Comparison of ENCODE assay signal across 10 cellular contexts in genomic region chr5:151002250-151002649, GRCh38. TPM values are rescaled to one million over a fixed set of nuclear protein-coding genes. Genes with fewer than 3 reads are reported as not detected.
DNase-seq lines count a peak whose midpoint lies in the region; ATAC-seq and TF ChIP-seq lines count a peak whose summit lies in the region.
"Had no signal": no experiment of that assay in that cellular context is flagged by ENCODE, and none has a peak within 500 bp of the region (broad histone marks: within the 10 kb centered on the region; RNA-seq: fewer than 3 reads in every experiment).

No MANE protein-coding gene starts in this region.

- no peak overlapping the region for H3K4me3 Mint-ChIP-seq in CD4-positive, alpha-beta memory T cell
- H3K4me3 Mint-ChIP-seq: natural killer cell had no signal

- H3K9ac ChIP-seq in PC-3 (ENCODE audit: low read length), result no peak overlapping the region

- H3K9me3 Mint-ChIP-seq in CD4-positive, alpha-beta memory T cell, result no peaks in the 10 kb centered on the region
- H3K9me3 Mint-ChIP-seq: natural killer cell had no signal

- H3F3A ChIP-seq in PC-3 (ENCODE audit: low read length, unreplicated experiment), result no peaks in the 10 kb centered on the region

- H3K9me3 ChIP-seq in PC-3 (ENCODE audit: low read length), result no peaks in the 10 kb centered on the region
- no peaks in the 10 kb centered on the region for H3K9me3 ChIP-seq in CD4-positive, alpha-beta memory T cell (ENCODE audit: control insufficient read depth in 1 of 2, low read length in 2 of 2)

- H3K4me3 ChIP-seq in PC-3 (ENCODE audit: low read length), result no peak overlapping the region
- H3K4me3 ChIP-seq in retinal pigment epithelial cell (ENCODE audit: low read length), result no peak overlapping the region
- H3K4me3 ChIP-seq in CD4-positive, alpha-beta memory T cell (ENCODE audit: low read length in 2 of 2), result no peak overlapping the region

- no peaks in the 10 kb centered on the region for H3K27me3 ChIP-seq in PC-3 (ENCODE audit: low read length)
- H3K27me3 ChIP-seq in CD4-positive, alpha-beta memory T cell (ENCODE audit: insufficient read depth, low read length), result no peaks in the 10 kb centered on the region

- no peak for DNase-seq in GM13977 (ENCODE audit: low spot score)
- DNase-seq in PC-3, result peak; percentile 70
- DNase-seq in fibroblast of gingiva (ENCODE audit: low read depth), result peak; percentile 38
- DNase-seq in retinal pigment epithelial cell (ENCODE audit: low read depth), result no peak
- DNase-seq in CD4-positive, alpha-beta memory T cell, result no peak
- DNase-seq in germinal center (ENCODE audit: low spot score), result no peak
- DNase-seq: activated T-cell treated with anti-CD3 and anti-CD28 coated beads for 4 hours, natural killer cell had no signal

- no peaks in the 10 kb centered on the region for H3K4me1 ChIP-seq in PC-3 (ENCODE audit: insufficient read depth, low read length)
- H3K4me1 ChIP-seq in CD4-positive, alpha-beta memory T cell (ENCODE audit: insufficient read depth, low read length), result no peaks in the 10 kb centered on the region

- in situ Hi-C loops in GM13977 (cut with MboI; ENCODE audit: low pct_unique_long_range_greater_than_20kb, low sequenced_read_pairs, unreplicated experiment), result no loop called here

- ATAC-seq in PC-3 (peak; percentile 62), GM18519 (IDR thresholded peaks at IDR 0.05; ENCODE audit: low FRiP score, unreplicated experiment) (no peak), HG03432 (IDR thresholded peaks at IDR 0.05; ENCODE audit: unreplicated experiment) (no peak)
- ATAC-seq: natural killer cell had no signal

- POLR2A ChIA-PET in PC-3 (lab: Charles Lee; ENCODE audit: unreplicated experiment), result interaction anchor here (0.6 kb wide), 1 partner anchor 155 kb away, joined by 15 read pairs; the partner anchor contains the start of gene ANXA6
- POLR2A ChIA-PET in CD4-positive, alpha-beta memory T cell (lab: Charles Lee; ENCODE audit: partially characterized antibody), result no interaction called here

- no peak overlapping the region for H3K27ac ChIP-seq in PC-3 (ENCODE audit: low read length)
- no peak overlapping the region for H3K27ac ChIP-seq in CD4-positive, alpha-beta memory T cell (ENCODE audit: low read depth, low read length)

- no peaks in the 10 kb centered on the region for H3K36me3 Mint-ChIP-seq in CD4-positive, alpha-beta memory T cell
- H3K36me3 Mint-ChIP-seq: natural killer cell had no signal

- BruUV-seq in PC-3 (replicated peaks; lab: Mats Ljungman, UMichigan), result no TSS peak

- H3K79me2 ChIP-seq in PC-3 (ENCODE audit: low read length), result no peaks in the 10 kb centered on the region

- no peak overlapping the region for H3K27ac Mint-ChIP-seq in CD4-positive, alpha-beta memory T cell
- H3K27ac Mint-ChIP-seq: natural killer cell had no signal

- CTCF ChIA-PET in PC-3 (lab: Charles Lee), result interaction anchor here (0.6 to 1.3 kb wide), 20 partner anchors 8 to 1867 kb away, joined by 3 to 27 read pairs (median 4); no protein-coding TSS in a partner anchor
- CTCF ChIA-PET in CD4-positive, alpha-beta memory T cell (lab: Charles Lee; ENCODE audit: partially characterized antibody), result interaction anchor here (0.9 to 2.4 kb wide), 3 partner anchors 29 to 124 kb away, joined by 3 to 17 read pairs (median 3); no protein-coding TSS in a partner anchor

- H3K36me3 ChIP-seq in PC-3 (ENCODE audit: low read depth, low read length), result no peaks in the 10 kb centered on the region
- no peaks in the 10 kb centered on the region for H3K36me3 ChIP-seq in CD4-positive, alpha-beta memory T cell (ENCODE audit: insufficient read depth, low read length)

- H3K4me2 ChIP-seq in PC-3 (ENCODE audit: low read length), result no peak overlapping the region

- TF ChIP-seq CTCF in GM13977 (IDR thresholded peaks at IDR 0.05; ENCODE audit: extremely low read depth, insufficient read depth, missing control alignments), result peak; percentile 20
- TF ChIP-seq CTCF in PC-3 (conservative IDR thresholded peaks at IDR 0.05; ENCODE audit: low read depth, low read length), result peak; percentile 71
- TF ChIP-seq CTCF in retinal pigment epithelial cell (conservative IDR thresholded peaks at IDR 0.05; ENCODE audit: low read depth, low read length), result peak; percentile 58

- intact Hi-C loops in PC-3 (cut with micrococcal nuclease), result loop anchor here (1.0 to 2.0 kb wide), 5 partner anchors 21 to 201 kb away; no protein-coding TSS in a partner anchor
- intact Hi-C loops in CD4-positive, alpha-beta memory T cell (cut with micrococcal nuclease), result loop anchor here (1.0 kb wide), 1 partner anchor 113 kb away; no protein-coding TSS in a partner anchor

- no peak overlapping the region for H2AFZ ChIP-seq in PC-3 (ENCODE audit: low read length)

- H4K20me1 ChIP-seq in PC-3 (ENCODE audit: low read length), result no peaks in the 10 kb centered on the region

- H3K27me3 Mint-ChIP-seq in CD4-positive, alpha-beta memory T cell, result peaks cover 0 to 4% of the 10 kb centered on the region in 2 donors

- no peaks in the 10 kb centered on the region for H3K9me2 ChIP-seq in PC-3 (replicated peaks; ENCODE audit: low read length)

- no peaks in the 10 kb centered on the region for H3K4me1 Mint-ChIP-seq in CD4-positive, alpha-beta memory T cell
- H3K4me1 Mint-ChIP-seq: natural killer cell had no signal

RNA-seq across cellular contexts. Expression of gene GPX3, which starts 18.1 kb away (rescaled TPM):
- not detected in 2 replicates for total RNA-seq in PC-3 (2014; rRNA removed)
- total RNA-seq in CD4-positive, alpha-beta memory T cell, result not detected
- polyA plus RNA-seq in CD4-positive, alpha-beta memory T cell, result 1 to 10 TPM in 1 of 2 donors, not detected in 1; 1.5 TPM

Comparison
In these comparisons a context has a peak if more than half of its experiments do, and no peak if none do; other contexts are left out.
1. DNase-seq: peak in PC-3 (single experiment) and fibroblast of gingiva (single experiment); none in GM13977 (single experiment), retinal pigment epithelial cell (single experiment), CD4-positive, alpha-beta memory T cell (0 of 5) and germinal center (single experiment).
2. CTCF ChIP-seq: peak in every context shown above with its lines; median percentile 71 in PC-3; 58 in retinal pigment epithelial cell; 20 in GM13977.